In genomic region chr17:44376124-44376523, GRCh38 we compare ENCODE assay signal across 10 cellular contexts. TPM values are rescaled to one million over a fixed set of nuclear protein-coding genes. Genes with fewer than 3 reads are reported as not detected.
DNase-seq lines count a peak whose midpoint lies in the region; ATAC-seq, FAIRE-seq and TF ChIP-seq lines count a peak whose summit lies in the region.
"Had no signal": no experiment of that assay in that cellular context is flagged by ENCODE, and none has a peak within 500 bp of the region (broad histone marks: within the 10 kb centered on the region; RNA-seq: fewer than 3 reads in every experiment).

No MANE protein-coding gene starts in this region.

- no peak for FAIRE-seq in GM12878 (lab: Jason Lieb, UNC)

- DNase-seq in CD14-positive monocyte (ENCODE audit: low spot score): no peak
- DNase-seq in HFF-Myc (ENCODE audit: extremely low read depth, low read depth): no peak
- no peak for DNase-seq in GM12878 (ENCODE audit: low read depth, low spot score)
- peak in 2 of 3 donors; percentile 54 to 60 for DNase-seq in right lobe of liver
- DNase-seq in mucosa of gallbladder (ENCODE audit: low spot score): no peak
- DNase-seq in G401 (ENCODE audit: low spot score): no peak
- DNase-seq in spleen: no peak
- DNase-seq in Kasumi-1 (lab: John Stamatoyannopoulos, UW): no peak

- no peak overlapping the region for H3K9ac ChIP-seq in GM12878 (ENCODE audit: control insufficient read depth, insufficient read depth, low read length)

- TF ChIP-seq EP300 in GM12878 (IDR thresholded peaks at IDR 0.05; ENCODE audit: borderline replicate concordance in 1 of 2, control insufficient read depth in 1 of 2, low read depth in 2 of 2, low read length in 2 of 2): no peak

- peak overlapping the region in 1 of 7 donors; percentile 36 for H3K27ac Mint-ChIP-seq in CD14-positive monocyte

- H3K9me3 Mint-ChIP-seq in CD14-positive monocyte: peaks cover 0 to 2% (median 0%) of the 10 kb centered on the region in 7 donors

- TF ChIP-seq POLR2A in GM12878 (IDR thresholded peaks at IDR 0.05; ENCODE audit: low read depth, low read length) (no peak), right lobe of liver (IDR thresholded peaks at IDR 0.05) (no peak), spleen (IDR thresholded peaks at IDR 0.05) (no peak)

- peaks cover 9% of the 10 kb centered on the region for H3K4me1 ChIP-seq in GM12878 (ENCODE audit: control insufficient read depth, insufficient read depth, low read length)
- no peaks in the 10 kb centered on the region for H3K4me1 ChIP-seq in right lobe of liver
- peaks cover 0 to 16% (median 6%) of the 10 kb centered on the region in 6 donors for H3K4me1 ChIP-seq in spleen

- H3K36me3 ChIP-seq in GM12878 (ENCODE audit: control insufficient read depth in 2 of 2, insufficient read depth in 2 of 2, low read length in 1 of 2): no peaks in the 10 kb centered on the region
- no peaks in the 10 kb centered on the region for H3K36me3 ChIP-seq in right lobe of liver
- no peaks in the 10 kb centered on the region for H3K36me3 ChIP-seq in spleen
- H3K36me3 ChIP-seq: gastroesophageal sphincter, SJCRH30 had no signal

- 39% methylated on average over 5 of the region's 5 CpGs for WGBS in GM12878 (ENCODE audit: insufficient coverage, insufficient replicate concordance, low lambda C conversion rate, missing lambda C conversion rate)
- WGBS in right lobe of liver (ENCODE audit: insufficient coverage, low coverage, low lambda C conversion rate, missing lambda C conversion rate): 21% methylated on average over 5 of the region's 5 CpGs
- 30 to 62% (median 48%) methylated on average over 5 of the region's 5 CpGs for WGBS in spleen, 5 donors

- no peak for TF ChIP-seq RAD21 in GM12878 (IDR thresholded peaks at IDR 0.05; ENCODE audit: insufficient read depth, low read depth, low read length)

- H3K4me1 Mint-ChIP-seq in CD14-positive monocyte: no peaks in the 10 kb centered on the region

- H3K4me3 ChIP-seq in HFF-Myc (replicated peaks; ENCODE audit: low read depth, low read length): no peak overlapping the region
- H3K4me3 ChIP-seq in GM12878: no peak overlapping the region
- no peak overlapping the region for H3K4me3 ChIP-seq in right lobe of liver
- H3K4me3 ChIP-seq in spleen: no peak overlapping the region
- H3K4me3 ChIP-seq: gastroesophageal sphincter, SJCRH30 had no signal

- H3K27me3 ChIP-seq in GM12878 (replicated peaks in 1 of 2; ENCODE audit: control insufficient read depth in 2 of 2, insufficient read depth in 2 of 2, low read length in 1 of 2) (no peaks in the 10 kb centered on the region; a peak in 1 of 4 replicates), right lobe of liver (no peaks in the 10 kb centered on the region), spleen (replicated peaks in 1 of 7) (peaks cover 0 to 77% (median 5%) of the 10 kb centered on the region in 7 donors)
- H3K27me3 ChIP-seq: SJCRH30 had no signal

- no peak overlapping the region for H3K4me2 ChIP-seq in GM12878 (ENCODE audit: control insufficient read depth, insufficient read depth)

- in situ Hi-C loops in GM12878 (cut with MboI): no loop called here
- in situ Hi-C loops in G401 (cut with HindIII; ENCODE audit: low sequenced_read_pairs): no loop called here

- TF ChIP-seq CTCF in CD14-positive monocyte (IDR thresholded peaks at IDR 0.05): peak; percentile 52
- peak; percentile 64 for TF ChIP-seq CTCF in HFF-Myc (IDR thresholded peaks at IDR 0.05; ENCODE audit: low read depth, low read length, missing control alignments)
- TF ChIP-seq CTCF in GM12878 (IDR thresholded peaks at IDR 0.05 in 2 of 3, conservative IDR thresholded peaks at IDR 0.05 in 1 of 3; ENCODE audit: control insufficient read depth in 2 of 3, extremely low read depth in 1 of 3, insufficient read depth in 1 of 3, low read depth in 3 of 3, low read length in 3 of 3): peak; percentile 17 to 62 (median 57); a peak in 5 of 6 replicates
- peak in 2 of 4 donors; percentile 11 to 27 for TF ChIP-seq CTCF in right lobe of liver (IDR thresholded peaks at IDR 0.05)
- TF ChIP-seq CTCF in spleen (IDR thresholded peaks at IDR 0.05 in 8 of 11, conservative IDR thresholded peaks at IDR 0.05 in 3 of 11): peak in 5 of 11 experiments; percentile 13 to 42 (median 37)

- CTCF ChIA-PET in GM12878 (lab: Yijun Ruan, JAX): interaction anchor here (0.7 to 2.4 kb wide), 12 partner anchors 9 to 172 kb away, joined by 3 to 8 read pairs (median 4); partner anchors contain the start of gene FAM171A2

- no peaks in the 10 kb centered on the region for H3K79me2 ChIP-seq in GM12878 (ENCODE audit: control insufficient read depth, insufficient read depth, low read length)

- POLR2A ChIA-PET in GM12878 (lab: Charles Lee): interaction anchor here (0.6 kb wide), 1 partner anchor 707 kb away, joined by 4 read pairs; no protein-coding TSS in a partner anchor

- no peak overlapping the region for H3K4me3 Mint-ChIP-seq in CD14-positive monocyte

- RAD21 ChIA-PET in GM12878 (lab: Charles Lee; ENCODE audit: unreplicated experiment): interaction anchor here (1.2 kb wide), 1 partner anchor 26 kb away, joined by 3 read pairs; no protein-coding TSS in a partner anchor

- peaks cover 14 to 34% (median 24%) of the 10 kb centered on the region in 3 donors for H3K27me3 Mint-ChIP-seq in CD14-positive monocyte (ENCODE audit: low read depth in 3 of 3)

- SMC1A ChIA-PET in GM12878 (lab: Charles Lee; ENCODE audit: uncharacterized antibody, unreplicated experiment): no interaction called here

- H3K9me3 ChIP-seq in GM12878 (replicated peaks; ENCODE audit: control insufficient read depth, insufficient read depth, low read length) (no peaks in the 10 kb centered on the region; the same call in 2 of the 3 replicates), right lobe of liver (no peaks in the 10 kb centered on the region), spleen (no peaks in the 10 kb centered on the region)
- H3K9me3 ChIP-seq: gastroesophageal sphincter, SJCRH30 had no signal

- no peaks in the 10 kb centered on the region for H3K36me3 Mint-ChIP-seq in CD14-positive monocyte

- BruUV-seq in GM12878 (replicated peaks; lab: Mats Ljungman, UMichigan): no TSS peak

- intact Hi-C loops in CD14-positive monocyte (cut with micrococcal nuclease): no loop called here
- intact Hi-C loops in GM12878 (cut with micrococcal nuclease; ENCODE audit: unreplicated experiment): no loop called here
- intact Hi-C loops in right lobe of liver (cut with DNase I): no loop called here
- intact Hi-C loops in spleen (cut with DNase I; ENCODE audit: low total_unique reads): no loop called here

- H3K27ac ChIP-seq in GM12878 (ENCODE audit: control insufficient read depth, insufficient read depth) (no peak overlapping the region), right lobe of liver (no peak overlapping the region), spleen (no peak overlapping the region)
- H3K27ac ChIP-seq: gastroesophageal sphincter, SJCRH30 had no signal

- no peak overlapping the region for H2AFZ ChIP-seq in GM12878 (ENCODE audit: control insufficient read depth, low read depth, low read length)

- no peaks in the 10 kb centered on the region for H4K20me1 ChIP-seq in GM12878 (ENCODE audit: control insufficient read depth, insufficient read depth)

- ATAC-seq in GM12878: peak; percentile 81
- peak in 2 of 4 donors; percentile 46 to 49 for ATAC-seq in right lobe of liver

RNA-seq across cellular contexts. Expression of gene FAM171A2, which starts 12.5 kb away (rescaled TPM):
- polyA plus RNA-seq in CD14-positive monocyte: not detected
- total RNA-seq in GM12878 (2013; cell fraction: nucleolus; rRNA removed): 0.37 TPM in 1 of 2 replicates, not detected in the other
- total RNA-seq in GM12878 (2014; rRNA removed): 1.1 and 1.3 TPM in 2 replicates
- total RNA-seq in GM12878 (2014; rRNA removed; fragmentation: Illumina TruSeq; extraction: Trizol): 0.09 and 0.36 TPM in 2 replicates
- total RNA-seq in GM12878 (2021): 1.3 and 1.7 TPM in 2 replicates
- 0.10 TPM for polyA plus RNA-seq in GM12878 (2011; ENCODE audit: low read depth)
- 0.04 and 0.18 TPM in 2 replicates for polyA plus RNA-seq in GM12878 (2011; rRNA removed)
- 0.16 and 0.33 TPM in 2 replicates for polyA plus RNA-seq in GM12878 (2011; cell fraction: cytosol; rRNA removed)
- polyA plus RNA-seq in GM12878 (2011; cell fraction: nucleus; rRNA removed): 0.34 and 0.39 TPM in 2 replicates
- polyA plus RNA-seq in GM12878 (2012): 0.57 and 0.59 TPM in 2 replicates
- polyA plus RNA-seq in GM12878 (2014; fragmentation: Illumina TruSeq; extraction: Trizol): 0.13 TPM in 1 of 2 replicates, not detected in the other
- polyA plus RNA-seq in GM12878 (2014; fragmentation: Nextera tagmentation; extraction: Ambion mirVana): under 1 TPM in 1 of 2 experiments, not detected in 1; 0.09 TPM
- 0.82 and 1.1 TPM in 2 replicates for polyA plus RNA-seq in GM12878 (2014; rRNA removed)
- polyA plus RNA-seq in GM12878 (2016; fragmentation: Nextera tagmentation; extraction: Ambion mirVana): under 1 TPM in 1 of 2 experiments, not detected in 1; 0.08 TPM
- 0.22 and 0.41 TPM in 2 replicates for polyA minus RNA-seq in GM12878 (2011; rRNA and poly(A)+ RNA removed)
- polyA minus RNA-seq in GM12878 (2011; cell fraction: cytosol; rRNA and poly(A)+ RNA removed): 0.83 TPM in 1 of 2 replicates, not detected in the other
- 0.12 and 0.38 TPM in 2 replicates for polyA minus RNA-seq in GM12878 (2011; cell fraction: nucleus; rRNA and poly(A)+ RNA removed)
- total RNA-seq in right lobe of liver: under 1 TPM; 0.16 to 0.68 (median 0.39) TPM
- 4.0 TPM for total RNA-seq in mucosa of gallbladder
- 22.2 and 23.6 TPM in 2 replicates for total RNA-seq in G401 (2014; rRNA removed; shearing (Covaris generic))
- total RNA-seq in spleen: 1 to 10 TPM in 2 of 7 donors, under 1 TPM in 5; 0.60 to 2.5 (median 0.69) TPM
- polyA plus RNA-seq in spleen: under 1 TPM; 0.11 to 0.42 (median 0.33) TPM

RNA-seq across cellular contexts. Expression of gene ITGA2B, which starts 13.3 kb away (rescaled TPM):
- polyA plus RNA-seq in CD14-positive monocyte: 1 to 10 TPM; 1.1 to 1.2 TPM
- total RNA-seq in GM12878 (2013; cell fraction: nucleolus; rRNA removed): 0.64 TPM in 1 of 2 replicates, not detected in the other
- total RNA-seq in GM12878 (2014; rRNA removed): 0.05 and 0.06 TPM in 2 replicates
- 0.04 TPM in 1 of 2 replicates, not detected in the other for total RNA-seq in GM12878 (2014; rRNA removed; fragmentation: Illumina TruSeq; extraction: Trizol)
- 0.29 and 0.51 TPM in 2 replicates for total RNA-seq in GM12878 (2021)
- polyA plus RNA-seq in GM12878 (2011; ENCODE audit: low read depth): 0.09 TPM
- 0.15 TPM in 1 of 2 replicates, not detected in the other for polyA plus RNA-seq in GM12878 (2011; rRNA removed)
- polyA plus RNA-seq in GM12878 (2011; cell fraction: cytosol; rRNA removed): 0.03 TPM in 1 of 2 replicates, not detected in the other
- polyA plus RNA-seq in GM12878 (2011; cell fraction: nucleus; rRNA removed): 0.37 and 0.48 TPM in 2 replicates
- polyA plus RNA-seq in GM12878 (2012): 0.45 and 0.63 TPM in 2 replicates
- not detected in 2 replicates for polyA plus RNA-seq in GM12878 (2014; fragmentation: Illumina TruSeq; extraction: Trizol)
- under 1 TPM; 0.34 to 0.46 TPM for polyA plus RNA-seq in GM12878 (2014; fragmentation: Nextera tagmentation; extraction: Ambion mirVana)
- 0.12 and 0.39 TPM in 2 replicates for polyA plus RNA-seq in GM12878 (2014; rRNA removed)
- under 1 TPM; 0.21 to 0.27 TPM for polyA plus RNA-seq in GM12878 (2016; fragmentation: Nextera tagmentation; extraction: Ambion mirVana)
- not detected in 2 replicates for polyA minus RNA-seq in GM12878 (2011; rRNA and poly(A)+ RNA removed)
- polyA minus RNA-seq in GM12878 (2011; cell fraction: cytosol; rRNA and poly(A)+ RNA removed): not detected in 2 replicates
- 0.12 TPM in 1 of 2 replicates, not detected in the other for polyA minus RNA-seq in GM12878 (2011; cell fraction: nucleus; rRNA and poly(A)+ RNA removed)
- 1 to 10 TPM in 2 of 6 experiments, under 1 TPM in 3, not detected in 1; 0.37 to 1.5 (median 0.49) TPM for total RNA-seq in right lobe of liver
- total RNA-seq in mucosa of gallbladder: 2.9 TPM
- total RNA-seq in G401 (2014; rRNA removed; shearing (Covaris generic)): 0.17 TPM in 1 of 2 replicates, not detected in the other
- total RNA-seq in spleen: 10 to 100 TPM; 11.3 to 36.7 (median 23.7) TPM
- 1 to 10 TPM in 2 of 3 donors, under 1 TPM in 1; 0.93 to 2.3 (median 1.7) TPM for polyA plus RNA-seq in spleen

RNA-seq across cellular contexts. Expression of gene GRN, which starts 31.0 kb away (rescaled TPM):
- polyA plus RNA-seq in CD14-positive monocyte (1,000 to 10,000 TPM; 1,303 to 1,960 TPM), GM12878 (2011; rRNA removed) (10.5 and 58.2 TPM in 2 replicates), GM12878 (2014; fragmentation: Illumina TruSeq; extraction: Trizol) (30.9 and 120 TPM in 2 replicates), GM12878 (2014; fragmentation: Nextera tagmentation; extraction: Ambion mirVana) (10 to 100 TPM; 22.3 to 33.2 TPM), GM12878 (2014; rRNA removed) (158 and 192 TPM in 2 replicates), GM12878 (2016; fragmentation: Nextera tagmentation; extraction: Ambion mirVana) (100 to 1,000 TPM; 351 to 363 TPM), spleen (100 to 1,000 TPM; 135 to 237 (median 166) TPM)
- total RNA-seq in GM12878 (2013; cell fraction: nucleolus; rRNA removed): 191 and 195 TPM in 2 replicates
- total RNA-seq in GM12878 (2014; rRNA removed) (275 and 367 TPM in 2 replicates), GM12878 (2014; rRNA removed; fragmentation: Illumina TruSeq; extraction: Trizol) (64.5 and 85.4 TPM in 2 replicates), GM12878 (2021) (361 and 389 TPM in 2 replicates), right lobe of liver (100 to 1,000 TPM in 5 of 6 experiments, 10 to 100 TPM in 1; 84.5 to 230 (median 150) TPM), mucosa of gallbladder (385 TPM), spleen (100 to 1,000 TPM; 503 to 896 (median 579) TPM)
- polyA plus RNA-seq in GM12878 (2011; ENCODE audit: low read depth): 195 TPM
- 78.4 and 102 TPM in 2 replicates for polyA plus RNA-seq in GM12878 (2011; cell fraction: cytosol; rRNA removed)
- polyA plus RNA-seq in GM12878 (2011; cell fraction: nucleus; rRNA removed): 485 and 500 TPM in 2 replicates
- polyA plus RNA-seq in GM12878 (2012): 241 and 346 TPM in 2 replicates
- polyA minus RNA-seq in GM12878 (2011; rRNA and poly(A)+ RNA removed): 55.3 and 92.2 TPM in 2 replicates
- polyA minus RNA-seq in GM12878 (2011; cell fraction: cytosol; rRNA and poly(A)+ RNA removed): 92.2 and 92.5 TPM in 2 replicates
- 83.1 and 106 TPM in 2 replicates for polyA minus RNA-seq in GM12878 (2011; cell fraction: nucleus; rRNA and poly(A)+ RNA removed)
- total RNA-seq in G401 (2014; rRNA removed; shearing (Covaris generic)): 243 and 344 TPM in 2 replicates

RNA-seq across cellular contexts. Expression of gene SLC25A39, which starts 51.5 kb away (rescaled TPM):
- polyA plus RNA-seq in CD14-positive monocyte (10 to 100 TPM; 64.0 to 64.5 TPM), GM12878 (2011; rRNA removed) (27.2 and 62.1 TPM in 2 replicates), GM12878 (2014; fragmentation: Illumina TruSeq; extraction: Trizol) (21.0 and 108 TPM in 2 replicates), GM12878 (2014; fragmentation: Nextera tagmentation; extraction: Ambion mirVana) (1 to 10 TPM; 3.5 to 7.5 TPM), GM12878 (2014; rRNA removed) (227 and 273 TPM in 2 replicates), GM12878 (2016; fragmentation: Nextera tagmentation; extraction: Ambion mirVana) (100 to 1,000 TPM; 242 to 270 TPM), spleen (100 to 1,000 TPM; 101 to 204 (median 132) TPM)
- 47.3 and 49.5 TPM in 2 replicates for total RNA-seq in GM12878 (2013; cell fraction: nucleolus; rRNA removed)
- total RNA-seq in GM12878 (2014; rRNA removed) (175 and 192 TPM in 2 replicates), GM12878 (2014; rRNA removed; fragmentation: Illumina TruSeq; extraction: Trizol) (85.8 and 95.1 TPM in 2 replicates), GM12878 (2021) (190 and 198 TPM in 2 replicates), right lobe of liver (100 to 1,000 TPM in 2 of 6 experiments, 10 to 100 TPM in 4; 56.3 to 111 (median 64.6) TPM), mucosa of gallbladder (140 TPM), spleen (100 to 1,000 TPM in 4 of 7 donors, 10 to 100 TPM in 3; 76.1 to 214 (median 104) TPM)
- polyA plus RNA-seq in GM12878 (2011; ENCODE audit: low read depth): 40.5 TPM
- polyA plus RNA-seq in GM12878 (2011; cell fraction: cytosol; rRNA removed): 106 and 140 TPM in 2 replicates
- 226 and 301 TPM in 2 replicates for polyA plus RNA-seq in GM12878 (2011; cell fraction: nucleus; rRNA removed)
- 94.3 and 110 TPM in 2 replicates for polyA plus RNA-seq in GM12878 (2012)
- polyA minus RNA-seq in GM12878 (2011; rRNA and poly(A)+ RNA removed): 28.4 and 48.2 TPM in 2 replicates
- polyA minus RNA-seq in GM12878 (2011; cell fraction: cytosol; rRNA and poly(A)+ RNA removed): 39.4 and 51.5 TPM in 2 replicates
- polyA minus RNA-seq in GM12878 (2011; cell fraction: nucleus; rRNA and poly(A)+ RNA removed): 34.2 and 60.8 TPM in 2 replicates
- total RNA-seq in G401 (2014; rRNA removed; shearing (Covaris generic)): 335 and 340 TPM in 2 replicates

Comparison
In these comparisons a context has a peak if more than half of its experiments do, and no peak if none do; other contexts are left out.
1. DNase-seq: peak in right lobe of liver (2 of 3); none in CD14-positive monocyte (single experiment), HFF-Myc (single experiment), GM12878 (single experiment), mucosa of gallbladder (single experiment), G401 (single experiment), spleen (single experiment) and Kasumi-1 (0 of 2).